ENCODE assay signal across 8 cellular contexts in genomic region chr12:113214938-113215400, GRCh38. TPM values are rescaled to one million over a fixed set of nuclear protein-coding genes. Genes with fewer than 3 reads are reported as not detected.
DNase-seq lines count a peak whose midpoint lies in the region; ATAC-seq and TF ChIP-seq lines count a peak whose summit lies in the region.

No MANE protein-coding gene starts in this region.

- DNase-seq in GM03348 (ENCODE audit: low spot score): peak; percentile 88
- peak; percentile 99 for DNase-seq in fibroblast of peridontal ligament (ENCODE audit: extremely low read depth)
- peak; percentile 67 to 81 for DNase-seq in gastrocnemius medialis
- no peak for DNase-seq in NCI-H1436 treated with DMSO at 0.1 percent for 48 hours (lab: John Stamatoyannopoulos, UW)
- DNase-seq in T-helper 9 cell: no peak
- DNase-seq in germinal center (ENCODE audit: low spot score): no peak

- intact Hi-C loops in gastrocnemius medialis (cut with DNase I; ENCODE audit: low total_unique reads): no loop called here

- in situ Hi-C loops in gastrocnemius medialis (cut with MboI; ENCODE audit: low sequenced_read_pairs in 4 of 4): no loop called here

- peak in 1 of 2 donors; percentile 31 for TF ChIP-seq POLR2A in gastrocnemius medialis (IDR thresholded peaks at IDR 0.05)

- H3K4me1 ChIP-seq in gastrocnemius medialis: no peaks in the 10 kb centered on the region

- H3K9me3 ChIP-seq in gastrocnemius medialis: no peaks in the 10 kb centered on the region

- H3K36me3 ChIP-seq in gastrocnemius medialis: no peaks in the 10 kb centered on the region

- TF ChIP-seq CTCF in gastrocnemius medialis (IDR thresholded peaks at IDR 0.05 in 4 of 5, conservative IDR thresholded peaks at IDR 0.05 in 1 of 5): no peak

- ATAC-seq in HG03175 (IDR thresholded peaks at IDR 0.05; ENCODE audit: unreplicated experiment) (peak; percentile 66), SK-N-SH treated with all-trans-retinoic acid at 6 μM for 48 hours (peak; percentile 85), gastrocnemius medialis (peak; percentile 83 to 88)

- H3K27ac ChIP-seq in gastrocnemius medialis: peak overlapping the region; percentile 40 to 58 (median 44)

- H3K27me3 ChIP-seq in gastrocnemius medialis: no peaks in the 10 kb centered on the region

- no peak overlapping the region for H3K4me3 ChIP-seq in gastrocnemius medialis

TF ChIP-seq in SK-N-SH treated with all-trans-retinoic acid at 6 μM for 48 hours, 23 proteins besides CTCF, POLR2A, EP300 and RAD21:
- TF ChIP-seq OSR1 (CRISPR knock-in tag; IDR thresholded peaks at IDR 0.05) (no peak), GLIS3 (CRISPR knock-in tag; IDR thresholded peaks at IDR 0.05) (no peak), ISL1 (CRISPR knock-in tag; IDR thresholded peaks at IDR 0.05) (0 out of 2 replicates have a peak, but pooled peaks have one; percentile 8), PATZ1 (CRISPR knock-in tag; IDR thresholded peaks at IDR 0.05; ENCODE audit: borderline replicate concordance) (peak; percentile 98; the same call in 1 of the 2 replicates)

RNA-seq across cellular contexts. Expression of gene TPCN1, which starts 6.3 kb away (rescaled TPM):
- total RNA-seq in gastrocnemius medialis: 10 to 100 TPM; 21.4 to 27.0 (median 25.4) TPM

RNA-seq across cellular contexts. Expression of gene RITA1, which starts 29.4 kb away (rescaled TPM):
- total RNA-seq in gastrocnemius medialis: 10 to 100 TPM; 17.7 to 31.2 (median 23.1) TPM

RNA-seq across cellular contexts. Expression of gene DDX54, which starts 29.7 kb away (rescaled TPM):
- 100 to 1,000 TPM in 3 of 4 donors, 10 to 100 TPM in 1; 90.0 to 144 (median 108) TPM for total RNA-seq in gastrocnemius medialis

Comparison
In these comparisons a context has a peak if more than half of its experiments do, and no peak if none do; other contexts are left out.
1. DNase-seq: peak in GM03348 (single experiment), fibroblast of peridontal ligament (single experiment) and gastrocnemius medialis (2 of 2); none in NCI-H1436 treated with DMSO at 0.1 percent for 48 hours (single experiment), T-helper 9 cell (single experiment) and germinal center (single experiment).
2. Peak in every context shown above with its lines, with median percentiles within 50 percentile points of each other: ATAC-seq.